ENCODE assay signal across 1 cellular context in the genomic region with DNA sequence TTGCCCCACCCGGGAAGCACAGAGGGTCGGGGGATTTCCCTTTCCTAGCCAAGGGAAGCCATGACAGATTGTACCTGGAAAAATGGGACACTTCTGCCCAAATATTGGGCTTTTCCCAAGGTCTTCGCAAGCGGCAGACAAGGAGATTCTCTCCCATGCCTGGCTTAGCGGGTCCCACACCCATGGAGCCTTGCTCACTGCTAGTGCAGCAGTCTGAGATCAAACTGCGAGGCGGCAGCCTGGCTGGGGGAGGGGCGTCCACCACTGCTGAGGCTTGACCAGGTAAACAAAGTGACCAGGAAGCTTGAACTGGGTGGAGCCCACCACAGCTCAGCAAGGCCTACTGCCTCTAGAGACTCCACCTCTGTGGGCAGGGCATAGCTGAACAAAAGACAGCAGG.
A peak's percentile ranks its signal among the peaks of the same experiment; 100 is the strongest.
TF ChIP-seq lines count a peak whose summit lies in the region.

No MANE protein-coding gene starts in this region.

TF ChIP-seq in HepG2, 621 proteins besides CTCF, POLR2A, EP300 and RAD21:
- TF ChIP-seq, protein P1, sequence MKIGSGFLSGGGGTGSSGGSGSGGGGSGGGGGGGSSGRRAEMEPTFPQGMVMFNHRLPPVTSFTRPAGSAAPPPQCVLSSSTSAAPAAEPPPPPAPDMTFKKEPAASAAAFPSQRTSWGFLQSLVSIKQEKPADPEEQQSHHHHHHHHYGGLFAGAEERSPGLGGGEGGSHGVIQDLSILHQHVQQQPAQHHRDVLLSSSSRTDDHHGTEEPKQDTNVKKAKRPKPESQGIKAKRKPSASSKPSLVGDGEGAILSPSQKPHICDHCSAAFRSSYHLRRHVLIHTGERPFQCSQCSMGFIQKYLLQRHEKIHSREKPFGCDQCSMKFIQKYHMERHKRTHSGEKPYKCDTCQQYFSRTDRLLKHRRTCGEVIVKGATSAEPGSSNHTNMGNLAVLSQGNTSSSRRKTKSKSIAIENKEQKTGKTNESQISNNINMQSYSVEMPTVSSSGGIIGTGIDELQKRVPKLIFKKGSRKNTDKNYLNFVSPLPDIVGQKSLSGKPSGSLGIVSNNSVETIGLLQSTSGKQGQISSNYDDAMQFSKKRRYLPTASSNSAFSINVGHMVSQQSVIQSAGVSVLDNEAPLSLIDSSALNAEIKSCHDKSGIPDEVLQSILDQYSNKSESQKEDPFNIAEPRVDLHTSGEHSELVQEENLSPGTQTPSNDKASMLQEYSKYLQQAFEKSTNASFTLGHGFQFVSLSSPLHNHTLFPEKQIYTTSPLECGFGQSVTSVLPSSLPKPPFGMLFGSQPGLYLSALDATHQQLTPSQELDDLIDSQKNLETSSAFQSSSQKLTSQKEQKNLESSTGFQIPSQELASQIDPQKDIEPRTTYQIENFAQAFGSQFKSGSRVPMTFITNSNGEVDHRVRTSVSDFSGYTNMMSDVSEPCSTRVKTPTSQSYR (CRISPR knock-in tag; IDR thresholded peaks at IDR 0.05; ENCODE audit: borderline replicate concordance), result 0 out of 2 replicates have a peak, but pooled peaks have one; percentile 17
- 0 out of 2 replicates have a peak, but pooled peaks have one; percentile 45 for TF ChIP-seq ZNF296 (CRISPR knock-in tag; conservative IDR thresholded peaks at IDR 0.05)
TF ChIP-seq in HepG2: peak in this region for 2; not testable (repeated sequence) for 619.
